In the genomic region with DNA sequence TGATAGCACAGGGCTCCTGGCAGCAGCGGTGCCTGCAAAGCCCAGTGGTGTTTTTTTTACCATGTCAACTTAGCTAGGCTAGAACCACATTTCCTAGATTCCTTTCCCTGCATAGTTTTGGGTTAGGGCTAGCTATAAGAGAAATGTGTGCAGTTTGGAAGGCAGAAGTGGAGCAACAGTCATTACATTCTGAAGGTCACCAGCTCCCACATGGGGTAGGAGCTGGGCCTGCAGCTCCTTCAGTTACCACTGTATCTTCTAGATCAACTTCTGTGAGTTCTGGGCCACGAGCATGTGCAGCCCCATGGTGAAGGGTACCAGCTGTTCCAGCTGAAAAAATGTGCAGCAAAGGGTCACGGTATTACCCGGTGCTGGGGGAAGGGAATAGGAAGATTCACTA, we compare ENCODE assay signal across 15 cellular contexts. TPM values are rescaled to one million over a fixed set of nuclear protein-coding genes. Genes with fewer than 3 reads are reported as not detected.
DNase-seq lines count a peak whose midpoint lies in the region; ATAC-seq and TF ChIP-seq lines count a peak whose summit lies in the region.
"Had no signal": no experiment of that assay in that cellular context is flagged by ENCODE, and none has a peak within 500 bp of the region (broad histone marks: within the 10 kb centered on the region; RNA-seq: fewer than 3 reads in every experiment).

No MANE protein-coding gene starts in this region.

- no peaks in the 10 kb centered on the region for H3K27me3 ChIP-seq in esophagus squamous epithelium
- H3K27me3 ChIP-seq: breast epithelium had no signal

- H3K9me3 Mint-ChIP-seq in brain (no peaks in the 10 kb centered on the region), nephron (no peaks in the 10 kb centered on the region)
- H3K9me3 Mint-ChIP-seq in activated CD4-positive, alpha-beta memory T cell treated with anti-CD3 and anti-CD28 coated beads, Interleukin-2, amount 10 ng/mL, durations not matched to agents 7 days and 5 days = no peaks in the 10 kb centered on the region
- H3K9me3 Mint-ChIP-seq: IgD-negative memory B cell had no signal

- H3K4me3 ChIP-seq in esophagus squamous epithelium = no peak overlapping the region
- H3K4me3 ChIP-seq: breast epithelium had no signal

- no peak for ATAC-seq in GM18511 (IDR thresholded peaks at IDR 0.05; ENCODE audit: unreplicated experiment)
- ATAC-seq: left ventricle myocardium superior had no signal

- H3K4me1 ChIP-seq in esophagus squamous epithelium = peaks cover 9 to 23% (median 10%) of the 10 kb centered on the region in 3 donors

- 69 to 94% methylated on average over 2 to 4 of the region's 4 CpGs for WGBS in esophagus squamous epithelium, 2 donors

- H3K27ac Mint-ChIP-seq in brain (peak overlapping the region in 3 of 5 experiments; percentile 11 to 70 (median 20)), nephron (peak overlapping the region; percentile 71 to 83 (median 72))
- H3K27ac Mint-ChIP-seq in activated CD4-positive, alpha-beta memory T cell treated with anti-CD3 and anti-CD28 coated beads, Interleukin-2, amount 10 ng/mL, durations not matched to agents 7 days and 5 days = no peak overlapping the region

- peak overlapping the region in 4 of 5 experiments; percentile 36 to 81 (median 63) for H3K4me3 Mint-ChIP-seq in brain
- H3K4me3 Mint-ChIP-seq in nephron = peak overlapping the region; percentile 69 to 79 (median 70)
- no peak overlapping the region for H3K4me3 Mint-ChIP-seq in activated CD4-positive, alpha-beta memory T cell treated with anti-CD3 and anti-CD28 coated beads, Interleukin-2, amount 10 ng/mL, durations not matched to agents 7 days and 5 days

- CTCF ChIA-PET in activated CD4-positive, alpha-beta memory T cell treated with anti-CD3 and anti-CD28 coated beads, Interleukin-2, amount 10 ng/mL, durations not matched to agents 7 days and 5 days (lab: Charles Lee) = interaction anchor here (0.9 kb wide), 1 partner anchor 100 kb away, joined by 3 read pairs; no protein-coding TSS in a partner anchor

- H3K4me1 Mint-ChIP-seq in brain (peaks cover 30% of the 10 kb centered on the region), nephron (peaks cover 26% of the 10 kb centered on the region)
- peaks cover 18% of the 10 kb centered on the region for H3K4me1 Mint-ChIP-seq in activated CD4-positive, alpha-beta memory T cell treated with anti-CD3 and anti-CD28 coated beads, Interleukin-2, amount 10 ng/mL, durations not matched to agents 7 days and 5 days

- POLR2A ChIA-PET in activated CD4-positive, alpha-beta memory T cell treated with anti-CD3 and anti-CD28 coated beads, Interleukin-2, amount 10 ng/mL, durations not matched to agents 7 days and 5 days (lab: Charles Lee) = no interaction called here

- no peak for TF ChIP-seq CTCF in brain (conservative IDR thresholded peaks at IDR 0.05)
- no peak for TF ChIP-seq CTCF in nephron (IDR thresholded peaks at IDR 0.05; ENCODE audit: unreplicated experiment in 3 of 3)
- no peak for TF ChIP-seq CTCF in esophagus squamous epithelium (IDR thresholded peaks at IDR 0.05)

- no peak for TF ChIP-seq POLR2A in esophagus squamous epithelium (IDR thresholded peaks at IDR 0.05)

- H3K36me3 ChIP-seq in esophagus squamous epithelium = peaks cover 0 to 9% (median 0%) of the 10 kb centered on the region in 3 donors
- H3K36me3 ChIP-seq: breast epithelium had no signal

- H3K27me3 Mint-ChIP-seq in brain (peaks cover 12% of the 10 kb centered on the region), nephron (ENCODE audit: low read depth) (no peaks in the 10 kb centered on the region)
- no peaks in the 10 kb centered on the region for H3K27me3 Mint-ChIP-seq in activated CD4-positive, alpha-beta memory T cell treated with anti-CD3 and anti-CD28 coated beads, Interleukin-2, amount 10 ng/mL, durations not matched to agents 7 days and 5 days
- H3K27me3 Mint-ChIP-seq: IgD-negative memory B cell had no signal

- intact Hi-C loops in esophagus squamous epithelium (cut with DNase I) = loop anchor here (10.0 kb wide), 1 partner anchor 54 kb away; the partner anchor contains the start of genes APAF1 and IKBIP

- peaks cover 20% of the 10 kb centered on the region for H3K36me3 Mint-ChIP-seq in brain
- peaks cover 7% of the 10 kb centered on the region for H3K36me3 Mint-ChIP-seq in nephron (ENCODE audit: low read depth)
- peaks cover 23% of the 10 kb centered on the region for H3K36me3 Mint-ChIP-seq in activated CD4-positive, alpha-beta memory T cell treated with anti-CD3 and anti-CD28 coated beads, Interleukin-2, amount 10 ng/mL, durations not matched to agents 7 days and 5 days (ENCODE audit: low read depth)
- H3K36me3 Mint-ChIP-seq: IgD-negative memory B cell had no signal

- no peak overlapping the region for H3K27ac ChIP-seq in esophagus squamous epithelium
- H3K27ac ChIP-seq: 22Rv1, breast epithelium had no signal

- DNase-seq in DMS53 (lab: John Stamatoyannopoulos, UW) (peak; percentile 13), DMS53 treated with DMSO at 0.1 percent for 48 hours (lab: John Stamatoyannopoulos, UW; ENCODE audit: unreplicated experiment) (no peak), NAMALWA (ENCODE audit: low spot score) (peak; percentile 45), esophagus squamous epithelium (lab: John Stamatoyannopoulos, UW) (no peak)
- DNase-seq in activated CD4-positive, alpha-beta memory T cell treated with anti-CD3 and anti-CD28 coated beads, Interleukin-2, amount 10 ng/mL, durations not matched to agents 7 days and 5 days = no peak
- DNase-seq: hippocampal formation, left ventricle myocardium superior, NCI-H187, NCI-H69 had no signal

- no peaks in the 10 kb centered on the region for H3K9me3 ChIP-seq in esophagus squamous epithelium
- H3K9me3 ChIP-seq: breast epithelium had no signal

RNA-seq across cellular contexts. Expression of gene SLC25A3, which starts 2.3 kb away (rescaled TPM):
- 386 TPM for polyA plus RNA-seq in brain (ENCODE audit: insufficient read depth, low read depth, low replicate concordance)
- 100 to 1,000 TPM; 459 to 581 (median 540) TPM for total RNA-seq in esophagus squamous epithelium
- total RNA-seq in activated CD4-positive, alpha-beta memory T cell treated with anti-CD3 and anti-CD28 coated beads, Interleukin-2, amount 10 ng/mL, durations not matched to agents 7 days and 5 days = 100 to 1,000 TPM; 355 to 365 TPM

RNA-seq across cellular contexts. Expression of gene IKBIP, which starts 53.4 kb away (rescaled TPM):
- 2.7 TPM for polyA plus RNA-seq in brain (ENCODE audit: insufficient read depth, low read depth, low replicate concordance)
- total RNA-seq in esophagus squamous epithelium = 10 to 100 TPM in 1 of 4 donors, 1 to 10 TPM in 3; 2.9 to 10.5 (median 6.3) TPM
- 10 to 100 TPM; 25.5 to 26.2 TPM for total RNA-seq in activated CD4-positive, alpha-beta memory T cell treated with anti-CD3 and anti-CD28 coated beads, Interleukin-2, amount 10 ng/mL, durations not matched to agents 7 days and 5 days

RNA-seq across cellular contexts. Expression of gene APAF1, which starts 53.9 kb away (rescaled TPM):
- 9.2 TPM for polyA plus RNA-seq in brain (ENCODE audit: insufficient read depth, low read depth, low replicate concordance)
- total RNA-seq in esophagus squamous epithelium = 10 to 100 TPM in 2 of 4 donors, 1 to 10 TPM in 2; 4.1 to 11.1 (median 8.9) TPM
- 10 to 100 TPM; 37.4 to 37.8 TPM for total RNA-seq in activated CD4-positive, alpha-beta memory T cell treated with anti-CD3 and anti-CD28 coated beads, Interleukin-2, amount 10 ng/mL, durations not matched to agents 7 days and 5 days

Comparison
In these comparisons a context has a peak if more than half of its experiments do, and no peak if none do; other contexts are left out.
1. DNase-seq: peak in DMS53 (single experiment) and NAMALWA (single experiment); none in DMS53 treated with DMSO at 0.1 percent for 48 hours (single experiment), esophagus squamous epithelium (single experiment) and activated CD4-positive, alpha-beta memory T cell treated with anti-CD3 and anti-CD28 coated beads, Interleukin-2, amount 10 ng/mL, durations not matched to agents 7 days and 5 days (single experiment).